In the genomic region with DNA sequence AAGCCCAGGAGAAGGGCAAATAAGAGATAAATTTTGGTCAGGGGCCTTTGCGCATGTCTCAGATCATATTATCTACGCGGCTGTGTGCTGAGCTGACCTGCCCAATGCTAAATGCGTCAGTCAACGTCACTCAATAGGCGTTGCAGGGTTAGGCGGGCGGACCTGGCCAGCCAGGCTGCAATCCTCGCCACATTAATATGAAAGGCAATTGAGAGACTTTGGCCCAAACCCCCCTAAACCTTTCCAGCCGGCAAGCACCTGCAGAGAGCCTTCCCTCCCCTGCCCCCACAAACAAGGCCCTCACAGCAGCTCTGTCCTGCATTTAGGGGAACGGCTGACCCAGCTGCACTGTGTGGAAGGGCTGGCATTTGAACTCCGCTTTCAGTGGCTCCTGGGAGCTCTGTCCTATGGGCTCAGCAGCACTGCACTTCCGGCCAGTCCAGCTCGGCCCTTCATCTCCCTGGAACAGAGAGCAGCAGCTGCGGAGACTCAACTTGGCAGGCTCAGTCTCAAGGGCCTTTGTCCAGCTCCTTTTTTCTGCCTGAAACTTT, we compare ENCODE assay signal across 10 cellular contexts.
DNase-seq lines count a peak whose midpoint lies in the region; ATAC-seq and TF ChIP-seq lines count a peak whose summit lies in the region.
"Had no signal": no experiment of that assay in that cellular context is flagged by ENCODE, and none has a peak within 500 bp of the region (broad histone marks: within the 10 kb centered on the region; RNA-seq: fewer than 3 reads in every experiment).

No MANE protein-coding gene starts in this region.

- H3K9me3 ChIP-seq in left lung, result no peaks in the 10 kb centered on the region
- H3K9me3 ChIP-seq in sigmoid colon, result no peaks in the 10 kb centered on the region
- H3K9me3 ChIP-seq in CD8-positive, alpha-beta T cell (ENCODE audit: low read length), result no peaks in the 10 kb centered on the region

- DNase-seq in dorsolateral prefrontal cortex, result peak; percentile 33 to 74 (median 70)
- peak in 1 of 2 donors; percentile 75 for DNase-seq in left lung
- peak; percentile 95 for DNase-seq in sigmoid colon
- DNase-seq in CD8-positive, alpha-beta T cell, result no peak
- DNase-seq in NK-92 (lab: John Stamatoyannopoulos, UW; ENCODE audit: unreplicated experiment), result no peak
- no peak for DNase-seq in stimulated activated CD8-positive, alpha-beta memory T cell treated with anti-CD3 and anti-CD28 coated beads, Interleukin-4, amount 100 ng/mL, for 48 hours
- DNase-seq: activated CD8-positive, alpha-beta T cell treated with anti-CD3 and anti-CD28 coated beads for 36 hours; NK-92 treated with Interleukin-12 subunit alpha and Interleukin-12 subunit beta, amount 100 ng/mL, for 24 hours had no signal

- H3K27ac ChIP-seq in dorsolateral prefrontal cortex (peak overlapping the region in 58 of 59 donors; percentile 27 to 90 (median 74)), left lung (peak overlapping the region; percentile 69 to 85), sigmoid colon (peak overlapping the region; percentile 78 to 86 (median 81))
- no peak overlapping the region for H3K27ac ChIP-seq in CD8-positive, alpha-beta T cell (ENCODE audit: low read depth, low read length)

- no peaks in the 10 kb centered on the region for H3K27me3 Mint-ChIP-seq in CD8-positive, alpha-beta T cell (ENCODE audit: low read depth)
- H3K27me3 Mint-ChIP-seq: activated CD8-positive, alpha-beta T cell treated with anti-CD3 and anti-CD28 coated beads for 36 hours had no signal

- TF ChIP-seq EP300 in Ishikawa (IDR thresholded peaks at IDR 0.05; ENCODE audit: borderline replicate concordance) (no peak), sigmoid colon (IDR thresholded peaks at IDR 0.05) (no peak)

- ATAC-seq in left lung (peak; percentile 72), GM19455 (IDR thresholded peaks at IDR 0.05; ENCODE audit: unreplicated experiment) (no peak)
- no peak for ATAC-seq in CD8-positive, alpha-beta T cell
- ATAC-seq: activated CD8-positive, alpha-beta T cell treated with anti-CD3 and anti-CD28 coated beads for 36 hours had no signal

- H3K27me3 ChIP-seq in dorsolateral prefrontal cortex (no peaks in the 10 kb centered on the region), left lung (no peaks in the 10 kb centered on the region), sigmoid colon (no peaks in the 10 kb centered on the region)
- no peaks in the 10 kb centered on the region for H3K27me3 ChIP-seq in CD8-positive, alpha-beta T cell (ENCODE audit: insufficient read depth, low read length)

- TF ChIP-seq CTCF in dorsolateral prefrontal cortex (IDR thresholded peaks at IDR 0.05 in 54 of 56, conservative IDR thresholded peaks at IDR 0.05 in 2 of 56; ENCODE audit: low read depth in 1 of 56, partially characterized antibody in 56 of 56) (peak in 8 of 56 donors; percentile 7 to 31 (median 18)), left lung (IDR thresholded peaks at IDR 0.05) (no peak), sigmoid colon (IDR thresholded peaks at IDR 0.05) (no peak)
- TF ChIP-seq CTCF in CD8-positive, alpha-beta T cell (IDR thresholded peaks at IDR 0.05), result no peak

- H3K9me3 Mint-ChIP-seq in CD8-positive, alpha-beta T cell, result no peaks in the 10 kb centered on the region
- H3K9me3 Mint-ChIP-seq: activated CD8-positive, alpha-beta T cell treated with anti-CD3 and anti-CD28 coated beads for 36 hours had no signal

- peaks cover 29% of the 10 kb centered on the region for H3K36me3 Mint-ChIP-seq in CD8-positive, alpha-beta T cell

- 70 to 72% methylated on average over 15 of the region's 15 CpGs for WGBS in sigmoid colon, 2 donors

- TF ChIP-seq POLR2A in sigmoid colon (IDR thresholded peaks at IDR 0.05), result no peak

- no peak overlapping the region for H3K27ac Mint-ChIP-seq in CD8-positive, alpha-beta T cell
- H3K27ac Mint-ChIP-seq: activated CD8-positive, alpha-beta T cell treated with anti-CD3 and anti-CD28 coated beads for 36 hours had no signal

- H3K4me1 ChIP-seq in left lung (peaks cover 30 to 42% of the 10 kb centered on the region in 2 donors), sigmoid colon (peaks cover 0 to 68% (median 55%) of the 10 kb centered on the region in 4 donors)
- H3K4me1 ChIP-seq in CD8-positive, alpha-beta T cell (ENCODE audit: insufficient read depth, low read length), result no peaks in the 10 kb centered on the region

- CTCF ChIA-PET in CD8-positive, alpha-beta T cell (lab: Charles Lee), result interaction anchor here (0.8 to 13.2 kb wide), 8 partner anchors 11 to 180 kb away, joined by 3 to 210 read pairs (median 4); no protein-coding TSS in a partner anchor

- H3K36me3 ChIP-seq in left lung (no peaks in the 10 kb centered on the region), sigmoid colon (peaks cover 0 to 14% (median 6%) of the 10 kb centered on the region in 4 donors)
- H3K36me3 ChIP-seq in CD8-positive, alpha-beta T cell (ENCODE audit: insufficient read depth, low read length), result no peaks in the 10 kb centered on the region

- TF ChIP-seq RAD21 in Ishikawa (IDR thresholded peaks at IDR 0.05; ENCODE audit: low read depth), result no peak

- H3K4me3 Mint-ChIP-seq in CD8-positive, alpha-beta T cell, result no peak overlapping the region
- H3K4me3 Mint-ChIP-seq: activated CD8-positive, alpha-beta T cell treated with anti-CD3 and anti-CD28 coated beads for 36 hours had no signal

- H3K4me3 ChIP-seq in dorsolateral prefrontal cortex (peak overlapping the region in 10 of 59 donors; percentile 3 to 26 (median 15)), left lung (no peak overlapping the region), sigmoid colon (no peak overlapping the region)
- no peak overlapping the region for H3K4me3 ChIP-seq in CD8-positive, alpha-beta T cell (ENCODE audit: low read depth, low read length)

- H3K4me1 Mint-ChIP-seq in CD8-positive, alpha-beta T cell (ENCODE audit: low read depth), result peaks cover 9% of the 10 kb centered on the region

- POLR2A ChIA-PET in CD8-positive, alpha-beta T cell (lab: Charles Lee), result no interaction called here

- intact Hi-C loops in dorsolateral prefrontal cortex (cut with DNase I), result loop anchor here (2.0 to 10.0 kb wide), 6 partner anchors 41 to 611 kb away; a partner anchor contains a TSS
- intact Hi-C loops in left lung (cut with DNase I), result no loop called here
- intact Hi-C loops in sigmoid colon (cut with DNase I), result loop anchor here (2.0 to 5.0 kb wide), 2 partner anchors 133 to 166 kb away; a partner anchor contains a TSS
- intact Hi-C loops in CD8-positive, alpha-beta T cell (cut with DNase I, micrococcal nuclease), result no loop called here

TF ChIP-seq in Ishikawa, 13 proteins besides CTCF, POLR2A, EP300 and RAD21:
- TF ChIP-seq FOXM1 (IDR thresholded peaks at IDR 0.05; ENCODE audit: borderline replicate concordance, low read depth), result no peak
- TF ChIP-seq TCF12 (IDR thresholded peaks at IDR 0.05; ENCODE audit: low read depth), result no peak
- TF ChIP-seq CREB1 (IDR thresholded peaks at IDR 0.05; ENCODE audit: low read depth), result 0 out of 2 replicates have a peak, but pooled peaks have one; percentile 20
- TF ChIP-seq YY1 (IDR thresholded peaks at IDR 0.05; ENCODE audit: low read depth), result no peak

Comparison
In these comparisons a context has a peak if more than half of its experiments do, and no peak if none do; other contexts are left out.
1. DNase-seq: peak in dorsolateral prefrontal cortex (10 of 10) and sigmoid colon (single experiment); none in CD8-positive, alpha-beta T cell (0 of 7), NK-92 (single experiment) and stimulated activated CD8-positive, alpha-beta memory T cell treated with anti-CD3 and anti-CD28 coated beads, Interleukin-4, amount 100 ng/mL, for 48 hours (single experiment).
2. intact Hi-C loops: an anchor here in dorsolateral prefrontal cortex (2.0 to 10.0 kb wide) and sigmoid colon (2.0 to 5.0 kb wide); none called in left lung and CD8-positive, alpha-beta T cell.